In genomic region chr3:23797490-23797889, GRCh38 we compare ENCODE assay signal across 11 cellular contexts. TPM values are rescaled to one million over a fixed set of nuclear protein-coding genes. Genes with fewer than 3 reads are reported as not detected.
DNase-seq lines count a peak whose midpoint lies in the region; ATAC-seq and TF ChIP-seq lines count a peak whose summit lies in the region.
"Had no signal": no experiment of that assay in that cellular context is flagged by ENCODE, and none has a peak within 500 bp of the region (broad histone marks: within the 10 kb centered on the region; RNA-seq: fewer than 3 reads in every experiment).

No MANE protein-coding gene starts in this region.

- H3K36me3 ChIP-seq in GM06990 (ENCODE audit: control insufficient read depth, insufficient read depth, low read length) = no peaks in the 10 kb centered on the region

- no peaks in the 10 kb centered on the region; the same call in 1 of the 2 replicates for H3K27me3 ChIP-seq in GM06990 (replicated peaks; ENCODE audit: control insufficient read depth, insufficient read depth, low read length)

- TF ChIP-seq CTCF in GM06990 (IDR thresholded peaks at IDR 0.05; ENCODE audit: insufficient read depth, low read length, poor library complexity, severe bottlenecking) = no peak

- no peak overlapping the region for H3K4me3 ChIP-seq in GM06990 (replicated peaks; ENCODE audit: low read depth, low read length)

- peak; percentile 55 for DNase-seq in GM06990 (ENCODE audit: extremely low read depth, insufficient read length)
- no peak for DNase-seq in HPDE6-E6E7 (ENCODE audit: extremely low spot score)
- DNase-seq in KG1 (lab: John Stamatoyannopoulos, UW) = no peak
- no peak for DNase-seq in ureter (ENCODE audit: low spot score)
- no peak for DNase-seq in NCI-H526 treated with DMSO at 0.1 percent for 48 hours (lab: John Stamatoyannopoulos, UW)
- DNase-seq: AML-193, endodermal cell, NCI-H1417 had no signal

- ATAC-seq in GM19023 (IDR thresholded peaks at IDR 0.05; ENCODE audit: unreplicated experiment) = peak; percentile 83
- ATAC-seq in HG02642 (IDR thresholded peaks at IDR 0.05; ENCODE audit: poor library complexity, unreplicated experiment) = peak; percentile 93
- peak; percentile 71 for ATAC-seq in HG03558 (IDR thresholded peaks at IDR 0.05; ENCODE audit: extremely low read depth, unreplicated experiment)

RNA-seq across cellular contexts. Expression of gene UBE2E1, which starts 8.3 kb away (rescaled TPM):
- total RNA-seq in ureter = 107 TPM
